11 cellular contexts compared by ENCODE assay signal in the genomic region with DNA sequence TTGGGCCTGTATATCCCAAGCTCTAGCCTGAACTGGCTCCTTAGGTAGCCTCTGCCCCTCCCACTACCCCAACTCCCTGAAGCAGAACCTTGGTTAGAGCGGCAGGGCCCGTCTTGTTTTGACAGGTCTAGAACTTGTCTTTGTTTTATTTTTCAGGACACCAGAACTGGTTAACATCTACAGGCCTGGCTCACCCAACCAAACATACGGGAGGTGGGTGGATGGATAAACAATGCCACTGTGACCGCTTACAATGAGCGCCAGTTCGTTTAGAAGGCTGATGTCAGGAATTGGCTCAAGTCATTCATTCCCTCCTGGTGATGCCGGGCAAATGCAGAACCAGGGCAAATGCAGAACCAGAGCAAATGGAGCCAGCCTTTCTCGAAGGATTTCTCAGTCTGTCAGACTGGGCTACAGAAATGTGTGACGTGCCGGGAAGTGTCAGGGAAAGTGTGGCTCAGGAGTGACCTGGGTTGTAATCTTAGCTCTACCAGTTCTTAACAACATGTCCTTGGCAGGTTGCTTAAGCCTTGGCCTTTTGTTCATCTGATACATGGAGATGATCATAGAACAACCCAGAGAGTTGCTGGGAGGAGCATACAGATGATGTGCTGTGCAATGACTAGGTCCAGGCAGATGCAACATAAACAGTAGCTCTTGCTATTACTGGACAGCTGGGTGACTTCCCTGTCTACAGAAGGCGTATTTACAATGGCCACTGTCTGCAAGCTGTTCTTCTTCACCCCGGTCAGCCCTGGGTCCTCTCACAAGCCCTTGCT. TPM values are rescaled to one million over a fixed set of nuclear protein-coding genes. Genes with fewer than 3 reads are reported as not detected.
A peak's percentile ranks its signal among the peaks of the same experiment; 100 is the strongest.
DNase-seq lines count a peak whose midpoint lies in the region; ATAC-seq and TF ChIP-seq lines count a peak whose summit lies in the region.
"Had no signal": no experiment of that assay in that cellular context is flagged by ENCODE, and none has a peak within 500 bp of the region (broad histone marks: within the 10 kb centered on the region; RNA-seq: fewer than 3 reads in every experiment).

No MANE protein-coding gene starts in this region.

- intact Hi-C loops in colonic mucosa (cut with DNase I), result loop anchor here (2.0 to 5.0 kb wide), 2 partner anchors 33 to 168 kb away; a partner anchor contains a TSS
- intact Hi-C loops in mucosa of descending colon (cut with DNase I, micrococcal nuclease), result loop anchor here (5.0 to 10.0 kb wide), 4 partner anchors 58 to 210 kb away; no protein-coding TSS in a partner anchor

- H3K4me3 Mint-ChIP-seq in activated T-cell treated with anti-CD3 and anti-CD28 coated beads, Interleukin-2, amount 50 U/mL, for 72 hours, result peak overlapping the region; percentile 81 to 82

- H3K9me3 ChIP-seq in colonic mucosa, result no peaks in the 10 kb centered on the region
- H3K9me3 ChIP-seq in mucosa of descending colon, result no peaks in the 10 kb centered on the region
- H3K9me3 ChIP-seq in tibial nerve, result no peaks in the 10 kb centered on the region

- peak in 1 of 2 donors; percentile 22 for ATAC-seq in activated T-cell treated with anti-CD3 and anti-CD28 coated beads, Interleukin-2, amount 50 U/mL, for 72 hours (replicated peaks in 1 of 2)
- peak; percentile 7 for ATAC-seq in mucosa of descending colon
- ATAC-seq in GM21786 (IDR thresholded peaks at IDR 0.05; ENCODE audit: unreplicated experiment), result no peak
- ATAC-seq in GM19463 (IDR thresholded peaks at IDR 0.05; ENCODE audit: unreplicated experiment), result no peak
- ATAC-seq in HG02588 (IDR thresholded peaks at IDR 0.05; ENCODE audit: unreplicated experiment), result no peak
- ATAC-seq: activated T-cell treated with anti-CD3 and anti-CD28 coated beads, Interleukin-2, amount 50 U/mL, for 4 hours had no signal

- TF ChIP-seq EP300 in tibial nerve (IDR thresholded peaks at IDR 0.05), result peak; percentile 85 to 92

- H3K9me3 Mint-ChIP-seq in activated T-cell treated with anti-CD3 and anti-CD28 coated beads, Interleukin-2, amount 50 U/mL, for 72 hours, result no peaks in the 10 kb centered on the region
- H3K9me3 Mint-ChIP-seq: activated T-cell treated with anti-CD3 and anti-CD28 coated beads, Interleukin-2, amount 50 U/mL, for 4 hours had no signal

- WGBS in tibial nerve, 2 donors, result 46 to 49% methylated on average over 12 of the region's 12 CpGs

- H3K4me1 Mint-ChIP-seq in activated T-cell treated with anti-CD3 and anti-CD28 coated beads, Interleukin-2, amount 50 U/mL, for 72 hours (ENCODE audit: low read depth), result peaks cover 86% of the 10 kb centered on the region

- H3K36me3 Mint-ChIP-seq in activated T-cell treated with anti-CD3 and anti-CD28 coated beads, Interleukin-2, amount 50 U/mL, for 72 hours (ENCODE audit: insufficient read depth in 2 of 2), result no peaks in the 10 kb centered on the region

- H3K36me3 ChIP-seq in colonic mucosa, result no peaks in the 10 kb centered on the region
- H3K36me3 ChIP-seq in mucosa of descending colon (ENCODE audit: low read depth), result no peaks in the 10 kb centered on the region
- no peaks in the 10 kb centered on the region for H3K36me3 ChIP-seq in tibial nerve

- peak in 1 of 2 donors; percentile 63 for TF ChIP-seq POLR2A in tibial nerve (IDR thresholded peaks at IDR 0.05)

- H3K27me3 ChIP-seq in colonic mucosa (no peaks in the 10 kb centered on the region), tibial nerve (no peaks in the 10 kb centered on the region)

- peak overlapping the region in 1 of 2 donors; percentile 52 for H3K9ac ChIP-seq in colonic mucosa (ENCODE audit: low read depth in 2 of 2, low read length in 2 of 2)

- no peak for DNase-seq in activated T-cell treated with anti-CD3 and anti-CD28 coated beads, Interleukin-2, amount 50 U/mL, for 72 hours
- DNase-seq in activated T-cell treated with anti-CD3 and anti-CD28 coated beads, Interleukin-2, amount 50 U/mL, for 1 hour, result no peak
- DNase-seq in colonic mucosa, result peak; percentile 28
- DNase-seq in mucosa of descending colon, result peak in 1 of 3 donors; percentile 33
- peak in 1 of 2 donors; percentile 89 for DNase-seq in tibial nerve (ENCODE audit: low spot score in 2 of 2)
- DNase-seq: activated T-cell treated with anti-CD3 and anti-CD28 coated beads, Interleukin-2, amount 50 U/mL, for 4 hours; HCEC 1CT; NCI-H2081 treated with DMSO at 0.1 percent for 48 hours had no signal

- no peaks in the 10 kb centered on the region for H3K27me3 Mint-ChIP-seq in activated T-cell treated with anti-CD3 and anti-CD28 coated beads, Interleukin-2, amount 50 U/mL, for 72 hours (ENCODE audit: low read depth)

- peak overlapping the region; percentile 58 for H3K27ac ChIP-seq in colonic mucosa
- peak overlapping the region; percentile 79 to 98 (median 88) for H3K27ac ChIP-seq in tibial nerve

- no peak overlapping the region for H3K27ac Mint-ChIP-seq in activated T-cell treated with anti-CD3 and anti-CD28 coated beads, Interleukin-2, amount 50 U/mL, for 72 hours

- H3K4me3 ChIP-seq in colonic mucosa (no peak overlapping the region), mucosa of descending colon (no peak overlapping the region), tibial nerve (no peak overlapping the region)

- H3K4me1 ChIP-seq in colonic mucosa (peaks cover 3% of the 10 kb centered on the region), mucosa of descending colon (ENCODE audit: low read depth) (peaks cover 45% of the 10 kb centered on the region), tibial nerve (peaks cover 4 to 90% (median 61%) of the 10 kb centered on the region in 4 donors)

- TF ChIP-seq CTCF in colonic mucosa (IDR thresholded peaks at IDR 0.05), result no peak
- no peak for TF ChIP-seq CTCF in mucosa of descending colon (IDR thresholded peaks at IDR 0.05)
- peak in 1 of 5 experiments; percentile 22 for TF ChIP-seq CTCF in tibial nerve (IDR thresholded peaks at IDR 0.05)

RNA-seq across cellular contexts. Expression of a gene that starts 30.5 kb away (rescaled TPM):
- total RNA-seq in activated T-cell treated with anti-CD3 and anti-CD28 coated beads, Interleukin-2, amount 50 U/mL, for 72 hours, result 100 to 1,000 TPM; 138 to 153 TPM
- total RNA-seq in colonic mucosa (10 to 100 TPM; 66.4 to 88.0 TPM), mucosa of descending colon (100 to 1,000 TPM in 1 of 3 donors, 10 to 100 TPM in 2; 65.7 to 406 (median 69.1) TPM), tibial nerve (100 to 1,000 TPM; 153 to 208 (median 177) TPM)

RNA-seq across cellular contexts. Expression of a gene that starts 45.3 kb away (rescaled TPM):
- total RNA-seq in activated T-cell treated with anti-CD3 and anti-CD28 coated beads, Interleukin-2, amount 50 U/mL, for 72 hours, result 1 to 10 TPM; 1.4 to 4.7 TPM
- total RNA-seq in colonic mucosa, result under 1 TPM in 1 of 2 donors, not detected in 1; 0.30 TPM
- under 1 TPM in 2 of 3 donors, not detected in 1; 0.13 to 0.96 TPM for total RNA-seq in mucosa of descending colon
- under 1 TPM in 2 of 4 donors, not detected in 2; 0.39 to 0.42 TPM for total RNA-seq in tibial nerve
